Comparison of ENCODE assay signal across 1 cellular context in the genomic region with DNA sequence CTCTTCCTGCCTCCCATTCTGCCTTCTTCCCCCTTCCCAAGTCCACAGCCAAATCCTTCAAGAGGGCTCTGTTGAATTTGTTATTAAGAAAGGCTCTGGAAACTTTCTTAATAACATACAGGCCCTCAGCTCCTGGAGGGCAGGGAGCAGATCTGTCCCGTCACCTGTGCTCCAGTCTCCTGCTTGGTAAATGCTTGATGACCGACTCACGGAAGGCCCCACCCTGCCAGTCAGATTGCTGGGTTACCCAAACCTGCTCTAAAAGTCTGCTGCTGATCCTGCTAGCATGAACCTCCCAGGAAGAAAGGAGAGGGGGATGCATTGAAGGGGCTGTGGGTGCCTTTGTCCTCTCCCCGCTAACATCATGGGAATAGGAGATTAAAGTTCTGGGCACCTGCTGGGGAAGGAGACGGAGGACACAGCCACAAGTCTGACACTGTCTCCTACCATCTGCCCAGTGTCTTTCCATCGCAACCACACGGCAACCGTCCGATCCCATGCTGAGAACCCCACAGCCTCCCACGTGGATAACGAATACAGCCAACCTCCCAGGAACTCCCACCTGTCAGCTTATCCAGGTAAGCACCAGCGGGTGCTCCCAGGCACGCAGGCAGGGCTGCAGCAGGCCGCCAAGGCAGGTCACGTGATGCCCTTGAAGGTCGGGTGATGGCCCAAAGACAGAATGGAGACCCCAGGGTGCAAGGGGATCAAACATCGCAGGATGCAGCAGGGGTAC.
A peak's percentile ranks its signal among the peaks of the same experiment; 100 is the strongest.
TF ChIP-seq lines count a peak whose summit lies in the region.

No MANE protein-coding gene starts in this region.

TF ChIP-seq in GM12878, 131 proteins besides CTCF, POLR2A, EP300 and RAD21:
- TF ChIP-seq, protein P1, sequence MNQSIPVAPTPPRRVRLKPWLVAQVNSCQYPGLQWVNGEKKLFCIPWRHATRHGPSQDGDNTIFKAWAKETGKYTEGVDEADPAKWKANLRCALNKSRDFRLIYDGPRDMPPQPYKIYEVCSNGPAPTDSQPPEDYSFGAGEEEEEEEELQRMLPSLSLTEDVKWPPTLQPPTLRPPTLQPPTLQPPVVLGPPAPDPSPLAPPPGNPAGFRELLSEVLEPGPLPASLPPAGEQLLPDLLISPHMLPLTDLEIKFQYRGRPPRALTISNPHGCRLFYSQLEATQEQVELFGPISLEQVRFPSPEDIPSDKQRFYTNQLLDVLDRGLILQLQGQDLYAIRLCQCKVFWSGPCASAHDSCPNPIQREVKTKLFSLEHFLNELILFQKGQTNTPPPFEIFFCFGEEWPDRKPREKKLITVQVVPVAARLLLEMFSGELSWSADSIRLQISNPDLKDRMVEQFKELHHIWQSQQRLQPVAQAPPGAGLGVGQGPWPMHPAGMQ (IDR thresholded peaks at IDR 0.05; ENCODE audit: borderline replicate concordance): no peak
- no peak for TF ChIP-seq ESRRA (IDR thresholded peaks at IDR 0.05; ENCODE audit: low read length)
- TF ChIP-seq, protein P2, sequence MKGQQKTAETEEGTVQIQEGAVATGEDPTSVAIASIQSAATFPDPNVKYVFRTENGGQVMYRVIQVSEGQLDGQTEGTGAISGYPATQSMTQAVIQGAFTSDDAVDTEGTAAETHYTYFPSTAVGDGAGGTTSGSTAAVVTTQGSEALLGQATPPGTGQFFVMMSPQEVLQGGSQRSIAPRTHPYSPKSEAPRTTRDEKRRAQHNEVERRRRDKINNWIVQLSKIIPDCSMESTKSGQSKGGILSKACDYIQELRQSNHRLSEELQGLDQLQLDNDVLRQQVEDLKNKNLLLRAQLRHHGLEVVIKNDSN (IDR thresholded peaks at IDR 0.05; ENCODE audit: borderline replicate concordance, extremely low read length, insufficient read depth, low read depth, low read length): peak; percentile 34
- TF ChIP-seq, protein P3, sequence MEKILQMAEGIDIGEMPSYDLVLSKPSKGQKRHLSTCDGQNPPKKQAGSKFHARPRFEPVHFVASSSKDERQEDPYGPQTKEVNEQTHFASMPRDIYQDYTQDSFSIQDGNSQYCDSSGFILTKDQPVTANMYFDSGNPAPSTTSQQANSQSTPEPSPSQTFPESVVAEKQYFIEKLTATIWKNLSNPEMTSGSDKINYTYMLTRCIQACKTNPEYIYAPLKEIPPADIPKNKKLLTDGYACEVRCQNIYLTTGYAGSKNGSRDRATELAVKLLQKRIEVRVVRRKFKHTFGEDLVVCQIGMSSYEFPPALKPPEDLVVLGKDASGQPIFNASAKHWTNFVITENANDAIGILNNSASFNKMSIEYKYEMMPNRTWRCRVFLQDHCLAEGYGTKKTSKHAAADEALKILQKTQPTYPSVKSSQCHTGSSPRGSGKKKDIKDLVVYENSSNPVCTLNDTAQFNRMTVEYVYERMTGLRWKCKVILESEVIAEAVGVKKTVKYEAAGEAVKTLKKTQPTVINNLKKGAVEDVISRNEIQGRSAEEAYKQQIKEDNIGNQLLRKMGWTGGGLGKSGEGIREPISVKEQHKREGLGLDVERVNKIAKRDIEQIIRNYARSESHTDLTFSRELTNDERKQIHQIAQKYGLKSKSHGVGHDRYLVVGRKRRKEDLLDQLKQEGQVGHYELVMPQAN (conservative IDR thresholded peaks at IDR 0.05): no peak
- TF ChIP-seq, protein P4, sequence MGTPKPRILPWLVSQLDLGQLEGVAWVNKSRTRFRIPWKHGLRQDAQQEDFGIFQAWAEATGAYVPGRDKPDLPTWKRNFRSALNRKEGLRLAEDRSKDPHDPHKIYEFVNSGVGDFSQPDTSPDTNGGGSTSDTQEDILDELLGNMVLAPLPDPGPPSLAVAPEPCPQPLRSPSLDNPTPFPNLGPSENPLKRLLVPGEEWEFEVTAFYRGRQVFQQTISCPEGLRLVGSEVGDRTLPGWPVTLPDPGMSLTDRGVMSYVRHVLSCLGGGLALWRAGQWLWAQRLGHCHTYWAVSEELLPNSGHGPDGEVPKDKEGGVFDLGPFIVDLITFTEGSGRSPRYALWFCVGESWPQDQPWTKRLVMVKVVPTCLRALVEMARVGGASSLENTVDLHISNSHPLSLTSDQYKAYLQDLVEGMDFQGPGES (IDR thresholded peaks at IDR 0.05): no peak
TF ChIP-seq in GM12878: peak in this region for 1.
